9 cellular contexts compared by ENCODE assay signal in genomic region chr13:61111529-61111928, GRCh38.
"Had no signal": no experiment of that assay in that cellular context is flagged by ENCODE, and none has a peak within 500 bp of the region (broad histone marks: within the 10 kb centered on the region; RNA-seq: fewer than 3 reads in every experiment).

No MANE protein-coding gene starts in this region.

- H3K27ac ChIP-seq: HL-60, KMS-11 had no signal

- FAIRE-seq: H54, HepG2 had no signal

- H3K27ac Mint-ChIP-seq: H9, IgD-negative memory B cell had no signal

- DNase-seq: GOT3, H9, HCEC 1CT, KBM-7 had no signal

- H3K9ac ChIP-seq: KMS-11 had no signal

- H3K36me3 Mint-ChIP-seq: IgD-negative memory B cell had no signal

- ATAC-seq: HepG2 had no signal

- H3K4me1 Mint-ChIP-seq: H9, IgD-negative memory B cell had no signal

- H3K4me3 Mint-ChIP-seq: H9, IgD-negative memory B cell had no signal

- H3K4me2 ChIP-seq: KMS-11 had no signal

- H3K27me3 Mint-ChIP-seq: IgD-negative memory B cell had no signal
